Comparison of ENCODE assay signal across 26 cellular contexts in the genomic region with DNA sequence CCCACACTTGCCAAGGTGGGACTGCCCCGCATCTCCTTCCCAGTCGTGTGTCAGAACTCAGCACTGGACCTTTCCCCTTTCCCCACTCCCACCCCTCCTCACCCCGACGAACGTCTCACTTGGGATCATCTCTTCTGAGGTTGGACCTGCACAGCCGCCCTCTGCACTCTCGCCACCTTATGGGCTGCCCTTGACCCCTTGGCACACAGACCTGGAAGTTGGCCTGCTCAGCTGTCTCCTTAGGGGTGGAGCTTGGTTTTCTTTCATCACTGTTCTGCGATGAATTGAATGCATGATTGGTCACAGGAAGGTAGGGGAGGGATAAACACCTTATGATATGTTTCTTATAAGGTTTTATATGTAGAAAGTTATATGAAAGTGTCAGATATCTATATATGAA.
"Had no signal": no experiment of that assay in that cellular context is flagged by ENCODE, and none has a peak within 500 bp of the region (broad histone marks: within the 10 kb centered on the region; RNA-seq: fewer than 3 reads in every experiment).

No MANE protein-coding gene starts in this region.

- H3K4me3 ChIP-seq: esophagus muscularis mucosa, gastroesophageal sphincter, lung, ovary, sigmoid colon, suprapubic skin had no signal

- H3K9me3 Mint-ChIP-seq: activated CD4-positive, alpha-beta memory T cell treated with anti-CD3 and anti-CD28 coated beads, Interleukin-2, amount 10 ng/mL, durations not matched to agents 7 days and 5 days; central memory CD8-positive, alpha-beta T cell; immature natural killer cell; T-helper 2 cell treated with Interferon-gamma antibody and Interleukin-4, amounts not matched to agents 5 μg/mL and 100 μg/mL, for 36 hours had no signal

- H3K9ac ChIP-seq: SK-N-SH had no signal

- H3K27me3 Mint-ChIP-seq: activated CD4-positive, alpha-beta memory T cell treated with anti-CD3 and anti-CD28 coated beads, Interleukin-2, amount 10 ng/mL, durations not matched to agents 7 days and 5 days; central memory CD8-positive, alpha-beta T cell; type B pancreatic cell had no signal

- H3K27ac ChIP-seq: brain microvascular endothelial cell, esophagus muscularis mucosa, ovary, suprapubic skin had no signal

- H3K4me3 Mint-ChIP-seq: activated CD4-positive, alpha-beta memory T cell treated with anti-CD3 and anti-CD28 coated beads, Interleukin-2, amount 10 ng/mL, durations not matched to agents 7 days and 5 days; central memory CD8-positive, alpha-beta T cell; immature natural killer cell; T-helper 2 cell treated with Interferon-gamma antibody and Interleukin-4, amounts not matched to agents 5 μg/mL and 100 μg/mL, for 36 hours; type B pancreatic cell had no signal

- H3K4me2 ChIP-seq: SK-N-SH had no signal

- DNase-seq: activated CD4-positive, alpha-beta memory T cell treated with anti-CD3 and anti-CD28 coated beads, Interleukin-2, amount 10 ng/mL, durations not matched to agents 7 days and 5 days; activated CD4-positive, alpha-beta T cell treated with anti-CD3 and anti-CD28 coated beads for 48 hours; activated CD4-positive, CD25-positive, alpha-beta regulatory T cell; activated effector memory CD4-positive, alpha-beta T cell treated with Interleukin-2 at 50 U/mL for 16 hours; activated naive CD4-positive, alpha-beta T cell treated with anti-CD3 and anti-CD28 coated beads, Interleukin-2, amount 50 U/mL, for 16 hours; activated T-cell treated with anti-CD3 and anti-CD28 coated beads, Interleukin-2, amount 50 U/mL, for 1 hour; aorta; brain microvascular endothelial cell; cortex of kidney; effector memory CD4-positive, alpha-beta T cell; immature natural killer cell; kidney glomerular epithelial cell; midbrain; ovary; sigmoid colon; SK-N-SH; stimulated activated CD4-positive, alpha-beta T cell treated with anti-CD3 and anti-CD28 coated beads, Interleukin-12 subunit alpha, Interleukin-12 subunit beta, amount 100 ng/mL, for 4 hours; stimulated activated CD4-positive, alpha-beta T cell treated with anti-CD3 and anti-CD28 coated beads, Interleukin-1b, Interleukin-23, amount 100 ng/mL, for 48 hours; stimulated activated naive CD8-positive, alpha-beta T cell treated with anti-CD3 and anti-CD28 coated beads, Interleukin-15, Interleukin-2, amounts not matched to agents 100 U/mL and 50 U/mL, for 24 hours had no signal

- H3K27ac Mint-ChIP-seq: activated CD4-positive, alpha-beta memory T cell treated with anti-CD3 and anti-CD28 coated beads, Interleukin-2, amount 10 ng/mL, durations not matched to agents 7 days and 5 days; T-helper 2 cell treated with Interferon-gamma antibody and Interleukin-4, amounts not matched to agents 5 μg/mL and 100 μg/mL, for 36 hours had no signal

- H3K36me3 ChIP-seq: brain microvascular endothelial cell, ovary, suprapubic skin had no signal

- ATAC-seq: gastroesophageal sphincter; stimulated activated naive CD8-positive, alpha-beta T cell treated with anti-CD3 and anti-CD28 coated beads, Interleukin-15, Interleukin-2, amounts not matched to agents 100 U/mL and 50 U/mL, for 24 hours had no signal

- H3K27me3 ChIP-seq: brain microvascular endothelial cell, esophagus muscularis mucosa, gastroesophageal sphincter, ovary, sigmoid colon, suprapubic skin had no signal

- H3K9me3 ChIP-seq: esophagus muscularis mucosa, gastroesophageal sphincter, ovary, sigmoid colon, SK-N-SH, suprapubic skin had no signal
